In genomic region chr11:14643697-14644395, GRCh38 we compare ENCODE assay signal across 1 cellular context.
TF ChIP-seq lines count a peak whose summit lies in the region.

Gene PDE3B, plus strand, starts transcription at chr11:14643804. Its CDS starts 272 bp downstream, at chr11:14644076.

TF ChIP-seq in HepG2, 621 proteins besides CTCF, POLR2A, EP300 and RAD21 (continued from another document and continues in another):
- TF ChIP-seq THAP7 (CRISPR knock-in tag; IDR thresholded peaks at IDR 0.05), result no peak
- TF ChIP-seq ZSCAN29 (CRISPR knock-in tag; conservative IDR thresholded peaks at IDR 0.05), result 0 out of 2 replicates have a peak, but pooled peaks have one; percentile 26
- TF ChIP-seq MYNN (CRISPR knock-in tag; IDR thresholded peaks at IDR 0.05; ENCODE audit: low read depth), result no peak
- peak; percentile 36; the same call in 1 of the 2 replicates for TF ChIP-seq GATAD2A (CRISPR knock-in tag; IDR thresholded peaks at IDR 0.05)
- TF ChIP-seq ZNF576 (CRISPR knock-in tag; IDR thresholded peaks at IDR 0.05), result no peak
- 0 out of 2 replicates have a peak, but pooled peaks have one; percentile 65 for TF ChIP-seq ZNF546 (CRISPR knock-in tag; conservative IDR thresholded peaks at IDR 0.05)
- peak; percentile 40; the same call in 1 of the 2 replicates for TF ChIP-seq ZNF747 (CRISPR knock-in tag; IDR thresholded peaks at IDR 0.05; ENCODE audit: borderline replicate concordance)
- no peak; the same call in 1 of the 2 replicates for TF ChIP-seq ATF7-NPFF (CRISPR knock-in tag; IDR thresholded peaks at IDR 0.05; ENCODE audit: low read depth)
- no peak for TF ChIP-seq ARNTL (CRISPR knock-in tag; IDR thresholded peaks at IDR 0.05)
- no peak; the same call in 1 of the 2 replicates for TF ChIP-seq BCL3 (CRISPR knock-in tag; IDR thresholded peaks at IDR 0.05)
- no peak for TF ChIP-seq THYN1 (CRISPR knock-in tag; IDR thresholded peaks at IDR 0.05; ENCODE audit: borderline replicate concordance, low read depth)
- TF ChIP-seq RBAK (CRISPR knock-in tag; IDR thresholded peaks at IDR 0.05), result no peak
- no peak for TF ChIP-seq YEATS2 (CRISPR knock-in tag; IDR thresholded peaks at IDR 0.05; ENCODE audit: borderline replicate concordance)
- TF ChIP-seq ZNF432 (CRISPR knock-in tag; IDR thresholded peaks at IDR 0.05; ENCODE audit: borderline replicate concordance), result no peak
- no peak for TF ChIP-seq TFDP1 (CRISPR knock-in tag; IDR thresholded peaks at IDR 0.05; ENCODE audit: borderline replicate concordance)
- peak; percentile 27; the same call in 1 of the 2 replicates for TF ChIP-seq MAZ (IDR thresholded peaks at IDR 0.05; ENCODE audit: borderline replicate concordance, low read depth, low read length)
- peak; percentile 49; the same call in 1 of the 2 replicates for TF ChIP-seq MAZ (CRISPR knock-in tag; IDR thresholded peaks at IDR 0.05; ENCODE audit: low read depth)
- peak; percentile 14; the same call in 1 of the 2 replicates for TF ChIP-seq ZNF275 (CRISPR knock-in tag; IDR thresholded peaks at IDR 0.05; ENCODE audit: borderline replicate concordance)
- TF ChIP-seq MED8 (CRISPR knock-in tag; IDR thresholded peaks at IDR 0.05; ENCODE audit: insufficient replicate concordance), result peak; percentile 55
- no peak for TF ChIP-seq SOX13 (IDR thresholded peaks at IDR 0.05)
- TF ChIP-seq SOX13 (CRISPR knock-in tag; conservative IDR thresholded peaks at IDR 0.05 in 1 of 2, IDR thresholded peaks at IDR 0.05 in 1 of 2), result 0 out of 4 replicates have a peak, but pooled peaks of 1 of the 2 experiments have one; percentile 3
- TF ChIP-seq NCOA2 (CRISPR knock-in tag; IDR thresholded peaks at IDR 0.05), result no peak
- TF ChIP-seq UBTF (CRISPR knock-in tag; IDR thresholded peaks at IDR 0.05), result peak; percentile 97; the same call in 1 of the 2 replicates
- peak; percentile 50 for TF ChIP-seq PRMT3 (CRISPR knock-in tag; IDR thresholded peaks at IDR 0.05; ENCODE audit: borderline replicate concordance, low read depth)
- no peak for TF ChIP-seq KIAA2018 (CRISPR knock-in tag; IDR thresholded peaks at IDR 0.05; ENCODE audit: borderline replicate concordance)
- TF ChIP-seq IRX3 (CRISPR knock-in tag; IDR thresholded peaks at IDR 0.05; ENCODE audit: borderline replicate concordance, low read depth), result no peak
- TF ChIP-seq ZNF280D (CRISPR knock-in tag; IDR thresholded peaks at IDR 0.05), result no peak
- TF ChIP-seq TBX2 (CRISPR knock-in tag; IDR thresholded peaks at IDR 0.05; ENCODE audit: borderline replicate concordance), result peak; percentile 40; the same call in 1 of the 2 replicates
- TF ChIP-seq CEBPG (CRISPR knock-in tag; IDR thresholded peaks at IDR 0.05), result 0 out of 2 replicates have a peak, but pooled peaks have one; percentile 21
- no peak for TF ChIP-seq ZNF12 (CRISPR knock-in tag; IDR thresholded peaks at IDR 0.05)
- no peak for TF ChIP-seq SUZ12 (IDR thresholded peaks at IDR 0.05; ENCODE audit: low read depth, low read length)
- no peak for TF ChIP-seq ZNF383 (CRISPR knock-in tag; IDR thresholded peaks at IDR 0.05; ENCODE audit: borderline replicate concordance)
- TF ChIP-seq MXD4 (CRISPR knock-in tag; IDR thresholded peaks at IDR 0.05), result no peak; the same call in 1 of the 2 replicates
- no peak for TF ChIP-seq ZNF331 (CRISPR knock-in tag; IDR thresholded peaks at IDR 0.05)
- no peak for TF ChIP-seq DPF2 (CRISPR knock-in tag; IDR thresholded peaks at IDR 0.05; ENCODE audit: borderline replicate concordance, low read depth)
- no peak for TF ChIP-seq MIER3 (CRISPR knock-in tag; IDR thresholded peaks at IDR 0.05; ENCODE audit: borderline replicate concordance)
- TF ChIP-seq GMEB2 (CRISPR knock-in tag; IDR thresholded peaks at IDR 0.05; ENCODE audit: low read depth), result no peak
- TF ChIP-seq ATRX (CRISPR knock-in tag; IDR thresholded peaks at IDR 0.05; ENCODE audit: borderline replicate concordance), result no peak
- 0 out of 2 replicates have a peak, but pooled peaks have one; percentile 41 for TF ChIP-seq ZFAT (CRISPR knock-in tag; conservative IDR thresholded peaks at IDR 0.05)
- 0 out of 2 replicates have a peak, but pooled peaks have one; percentile 8 for TF ChIP-seq BRCA1 (CRISPR knock-in tag; IDR thresholded peaks at IDR 0.05)
- TF ChIP-seq ZNF34 (CRISPR knock-in tag; IDR thresholded peaks at IDR 0.05; ENCODE audit: borderline replicate concordance), result no peak
- peak; percentile 55 for TF ChIP-seq ZNF709 (CRISPR knock-in tag; IDR thresholded peaks at IDR 0.05)
- no peak for TF ChIP-seq FOXK1 (CRISPR knock-in tag; IDR thresholded peaks at IDR 0.05; ENCODE audit: borderline replicate concordance, low read depth)
